16 cellular contexts compared by ENCODE assay signal in the genomic region with DNA sequence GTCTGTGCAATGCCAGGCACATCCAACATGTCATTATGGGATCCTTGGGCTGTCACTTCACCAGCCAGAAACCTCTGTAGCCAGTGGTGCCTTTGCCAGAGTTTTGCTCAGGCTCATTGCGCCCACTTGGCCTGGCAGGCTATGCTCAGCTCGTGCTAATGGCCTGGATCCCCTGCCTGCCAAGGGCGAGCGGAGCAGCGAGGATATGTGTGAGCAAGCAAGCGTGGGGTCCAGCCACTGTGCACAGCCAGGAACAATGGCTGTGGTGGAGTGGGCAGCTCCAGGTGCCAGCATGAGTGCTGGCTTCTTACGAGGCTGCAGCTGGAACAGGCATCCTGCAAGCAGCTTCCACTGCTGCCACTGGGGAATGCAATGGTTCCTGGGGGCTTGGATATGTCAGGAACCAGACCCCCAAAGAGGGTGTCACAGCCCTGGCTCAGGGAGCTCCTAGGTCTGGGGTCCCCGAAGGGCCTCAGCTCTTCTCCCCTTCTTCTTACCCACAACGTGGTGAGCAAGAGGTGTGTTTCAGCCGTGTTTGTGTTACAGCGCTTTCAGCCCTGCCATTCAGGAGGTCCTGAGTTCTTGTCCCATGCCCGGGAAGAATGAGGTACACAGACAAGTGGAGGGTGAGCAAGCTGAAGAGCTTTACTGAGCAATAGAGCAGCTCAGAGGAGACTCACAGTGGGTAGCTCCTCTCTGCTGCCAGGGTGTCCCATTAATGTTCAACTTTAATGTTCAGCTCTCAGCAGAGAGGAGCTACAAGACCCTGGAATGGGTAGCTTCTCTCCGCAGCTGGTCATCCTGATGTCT. TPM values are rescaled to one million over a fixed set of nuclear protein-coding genes. Genes with fewer than 3 reads are reported as not detected.
DNase-seq lines count a peak whose midpoint lies in the region; ATAC-seq, FAIRE-seq and TF ChIP-seq lines count a peak whose summit lies in the region.
"Had no signal": no experiment of that assay in that cellular context is flagged by ENCODE, and none has a peak within 500 bp of the region (broad histone marks: within the 10 kb centered on the region; RNA-seq: fewer than 3 reads in every experiment).

No MANE protein-coding gene starts in this region.

- H3K4me1 ChIP-seq in A549 (peaks cover 56% of the 10 kb centered on the region), breast epithelium (peaks cover 0 to 15% of the 10 kb centered on the region in 2 donors), lower lobe of right lung (peaks cover 72% of the 10 kb centered on the region)

- no peak for FAIRE-seq in A549 (lab: Jason Lieb, UNC)
- FAIRE-seq: frontal cortex had no signal

- peaks cover 14% of the 10 kb centered on the region; the same call in 1 of the 2 replicates for H3K36me3 Mint-ChIP-seq in HFFc6 (ENCODE audit: low read depth)
- no peaks in the 10 kb centered on the region for H3K36me3 Mint-ChIP-seq in activated CD8-positive, alpha-beta T cell treated with anti-CD3 and anti-CD28 coated beads for 36 hours (ENCODE audit: low read depth)

- 90% methylated on average over 9 of the region's 13 CpGs for WGBS in A549 (ENCODE audit: missing lambda C conversion rate)

- H3K4me3 ChIP-seq in A549 (no peak overlapping the region), breast epithelium (no peak overlapping the region), lower lobe of right lung (no peak overlapping the region)
- H3K4me3 ChIP-seq: right atrium auricular region had no signal

- TF ChIP-seq CTCF in A549 (IDR thresholded peaks at IDR 0.05) (no peak), HFFc6 (IDR thresholded peaks at IDR 0.05) (no peak), breast epithelium (IDR thresholded peaks at IDR 0.05) (no peak), lower lobe of right lung (IDR thresholded peaks at IDR 0.05) (no peak)
- no peak for TF ChIP-seq CTCF in activated CD8-positive, alpha-beta T cell treated with anti-CD3 and anti-CD28 coated beads for 36 hours (IDR thresholded peaks at IDR 0.05)

- H3K27ac ChIP-seq in A549 (peak overlapping the region; percentile 84 to 89), breast epithelium (peak overlapping the region; percentile 88 to 96), lower lobe of right lung (peak overlapping the region; percentile 94)

- peaks cover 3% of the 10 kb centered on the region for H3K27me3 Mint-ChIP-seq in HFFc6 (ENCODE audit: insufficient read depth)
- H3K27me3 Mint-ChIP-seq in activated CD8-positive, alpha-beta T cell treated with anti-CD3 and anti-CD28 coated beads for 36 hours: no peaks in the 10 kb centered on the region

- no peak for DNase-seq in A549 (ENCODE audit: low read depth in 1 of 2, low spot score in 1 of 2)
- no peak for DNase-seq in HFFc6
- DNase-seq in breast epithelium (ENCODE audit: low spot score in 2 of 2): no peak
- no peak for DNase-seq in lower lobe of right lung
- no peak for DNase-seq in NCI-H2171 treated with DMSO at 0.1 percent for 48 hours (lab: John Stamatoyannopoulos, UW)
- DNase-seq in SKM-1 (lab: John Stamatoyannopoulos, UW; ENCODE audit: unreplicated experiment): no peak
- no peak for DNase-seq in AML-193 (lab: John Stamatoyannopoulos, UW)
- DNase-seq in activated CD8-positive, alpha-beta T cell treated with anti-CD3 and anti-CD28 coated beads for 36 hours: no peak
- DNase-seq: activated CD8-positive, alpha-beta T cell treated with anti-CD3 and anti-CD28 coated beads, Interleukin-2, amount 10 ng/mL, durations not matched to agents 7 days and 5 days; endodermal cell; NCI-H1048; NCI-H2107; NCI-H774 had no signal

- no peaks in the 10 kb centered on the region for H3K27me3 ChIP-seq in breast epithelium
- no peaks in the 10 kb centered on the region for H3K27me3 ChIP-seq in lower lobe of right lung (ENCODE audit: low read depth)
- H3K27me3 ChIP-seq: right atrium auricular region had no signal

- H3K4me2 ChIP-seq in A549: peak overlapping the region; percentile 62; the same call in 2 of the 3 replicates

- no peak for ATAC-seq in A549
- ATAC-seq in lower lobe of right lung: no peak
- no peak for ATAC-seq in activated CD8-positive, alpha-beta T cell treated with anti-CD3 and anti-CD28 coated beads for 36 hours
- ATAC-seq: activated CD8-positive, alpha-beta T cell treated with anti-CD3 and anti-CD28 coated beads, Interleukin-2, amount 10 ng/mL, durations not matched to agents 7 days and 5 days had no signal

- H3K9me3 ChIP-seq in A549 (peaks cover 10% of the 10 kb centered on the region), breast epithelium (no peaks in the 10 kb centered on the region), lower lobe of right lung (no peaks in the 10 kb centered on the region)
- H3K9me3 ChIP-seq: right atrium auricular region had no signal

- CTCF ChIA-PET in A549 (lab: Yijun Ruan, JAX): interaction anchor here (1.3 to 2.0 kb wide), 8 partner anchors 9 to 89 kb away, joined by 3 to 14 read pairs (median 4); no protein-coding TSS in a partner anchor
- CTCF ChIA-PET in activated CD8-positive, alpha-beta T cell treated with anti-CD3 and anti-CD28 coated beads for 36 hours (lab: Charles Lee): interaction anchor here (0.9 to 2.4 kb wide), 4 partner anchors 15 to 89 kb away, joined by 4 to 7 read pairs (median 6); no protein-coding TSS in a partner anchor

- peaks cover 74% of the 10 kb centered on the region for H3K4me1 Mint-ChIP-seq in HFFc6 (ENCODE audit: low read depth)
- peaks cover 36% of the 10 kb centered on the region for H3K4me1 Mint-ChIP-seq in activated CD8-positive, alpha-beta T cell treated with anti-CD3 and anti-CD28 coated beads for 36 hours (ENCODE audit: low read depth)

- no peak for TF ChIP-seq EP300 in A549 (IDR thresholded peaks at IDR 0.05)

- no peak overlapping the region for H3K4me3 Mint-ChIP-seq in HFFc6
- no peak overlapping the region for H3K4me3 Mint-ChIP-seq in activated CD8-positive, alpha-beta T cell treated with anti-CD3 and anti-CD28 coated beads for 36 hours
- H3K4me3 Mint-ChIP-seq: activated CD8-positive, alpha-beta T cell treated with anti-CD3 and anti-CD28 coated beads, Interleukin-2, amount 10 ng/mL, durations not matched to agents 7 days and 5 days; activated T-helper 1 cell treated with anti-CD3 and anti-CD28 coated beads, Interleukin-12 subunit alpha, Interleukin-12 subunit beta, Interleukin-2, Interleukin-4 antibody, amounts not matched to agents 30 ng/mL and 10 ng/mL and 1 ng/mL, durations not matched to agents 14 hours and 24 hours and 36 hours; endodermal cell had no signal

- POLR2A ChIA-PET in A549 (lab: Yijun Ruan, JAX): interaction anchor here (1.4 to 1.7 kb wide), 3 partner anchors 16 to 22 kb away, joined by 4 to 5 read pairs (median 4); a partner anchor contains a TSS
- POLR2A ChIA-PET in activated CD8-positive, alpha-beta T cell treated with anti-CD3 and anti-CD28 coated beads for 36 hours (lab: Charles Lee): interaction anchor here (1.3 kb wide), 1 partner anchor 25 kb away, joined by 4 read pairs; no protein-coding TSS in a partner anchor

- intact Hi-C loops in breast epithelium (cut with DNase I; ENCODE audit: low total_unique reads) (no loop called here), lower lobe of right lung (cut with DNase I) (no loop called here)
- intact Hi-C loops in activated CD8-positive, alpha-beta T cell treated with anti-CD3 and anti-CD28 coated beads for 36 hours (cut with micrococcal nuclease): no loop called here

- peak overlapping the region; percentile 100 for H3K27ac Mint-ChIP-seq in HFFc6
- H3K27ac Mint-ChIP-seq in activated CD8-positive, alpha-beta T cell treated with anti-CD3 and anti-CD28 coated beads for 36 hours: no peak overlapping the region
- H3K27ac Mint-ChIP-seq: activated T-helper 1 cell treated with anti-CD3 and anti-CD28 coated beads, Interleukin-12 subunit alpha, Interleukin-12 subunit beta, Interleukin-2, Interleukin-4 antibody, amounts not matched to agents 30 ng/mL and 10 ng/mL and 1 ng/mL, durations not matched to agents 14 hours and 24 hours and 36 hours; endodermal cell had no signal

- H3K36me3 ChIP-seq in breast epithelium (no peaks in the 10 kb centered on the region), lower lobe of right lung (no peaks in the 10 kb centered on the region)
- H3K36me3 ChIP-seq: right atrium auricular region had no signal

- TF ChIP-seq RAD21 in A549 (conservative IDR thresholded peaks at IDR 0.05 in 1 of 2, IDR thresholded peaks at IDR 0.05 in 1 of 2): no peak

- no peak for TF ChIP-seq POLR2A in A549 (IDR thresholded peaks at IDR 0.05; ENCODE audit: low read length)
- TF ChIP-seq POLR2A in breast epithelium (IDR thresholded peaks at IDR 0.05): no peak

- H3K9me3 Mint-ChIP-seq in HFFc6: peaks cover 13% of the 10 kb centered on the region
- no peaks in the 10 kb centered on the region for H3K9me3 Mint-ChIP-seq in activated CD8-positive, alpha-beta T cell treated with anti-CD3 and anti-CD28 coated beads for 36 hours

TF ChIP-seq in A549, 52 proteins besides CTCF, POLR2A, EP300 and RAD21:
- TF ChIP-seq CEBPB (IDR thresholded peaks at IDR 0.05): no peak
- no peak for TF ChIP-seq ZSCAN20 (CRISPR knock-in tag; IDR thresholded peaks at IDR 0.05)

RNA-seq across cellular contexts. Expression of a gene that starts 22.3 kb away (rescaled TPM):
- polyA plus RNA-seq in A549 (2011; rRNA removed): 20.8 and 28.3 TPM in 2 replicates
- polyA plus RNA-seq in A549 (2012; cell fraction: cytosol; rRNA removed): 6.5 and 6.9 TPM in 2 replicates
- 7.5 and 10.8 TPM in 2 replicates for polyA plus RNA-seq in A549 (2012; cell fraction: nucleus; rRNA removed)
- 68.0 to 73.7 TPM (median 70.6 TPM) in 3 replicates for polyA plus RNA-seq in A549 (2017; fragmentation: RNase III; extraction: RNeasy Plus Mini Kit Qiagen cat#74134 plus additional on column Dnase treatment)
- 13.2 and 15.6 TPM in 2 replicates for polyA minus RNA-seq in A549 (2011; rRNA and poly(A)+ RNA removed)
- 10 to 100 TPM; 62.1 to 77.0 (median 73.0) TPM for total RNA-seq in HFFc6 (2021; fragmentation: NEBNext Ultra II Directional; extraction: Animal tissue kit (Norgen Biotek cat#: 25700))
- 10 to 100 TPM; 24.0 to 41.6 (median 40.3) TPM for total RNA-seq in breast epithelium
- total RNA-seq in lower lobe of right lung: 52.0 TPM
- 10 to 100 TPM; 81.0 to 81.1 TPM for total RNA-seq in activated CD8-positive, alpha-beta T cell treated with anti-CD3 and anti-CD28 coated beads for 36 hours
